In the genomic region with DNA sequence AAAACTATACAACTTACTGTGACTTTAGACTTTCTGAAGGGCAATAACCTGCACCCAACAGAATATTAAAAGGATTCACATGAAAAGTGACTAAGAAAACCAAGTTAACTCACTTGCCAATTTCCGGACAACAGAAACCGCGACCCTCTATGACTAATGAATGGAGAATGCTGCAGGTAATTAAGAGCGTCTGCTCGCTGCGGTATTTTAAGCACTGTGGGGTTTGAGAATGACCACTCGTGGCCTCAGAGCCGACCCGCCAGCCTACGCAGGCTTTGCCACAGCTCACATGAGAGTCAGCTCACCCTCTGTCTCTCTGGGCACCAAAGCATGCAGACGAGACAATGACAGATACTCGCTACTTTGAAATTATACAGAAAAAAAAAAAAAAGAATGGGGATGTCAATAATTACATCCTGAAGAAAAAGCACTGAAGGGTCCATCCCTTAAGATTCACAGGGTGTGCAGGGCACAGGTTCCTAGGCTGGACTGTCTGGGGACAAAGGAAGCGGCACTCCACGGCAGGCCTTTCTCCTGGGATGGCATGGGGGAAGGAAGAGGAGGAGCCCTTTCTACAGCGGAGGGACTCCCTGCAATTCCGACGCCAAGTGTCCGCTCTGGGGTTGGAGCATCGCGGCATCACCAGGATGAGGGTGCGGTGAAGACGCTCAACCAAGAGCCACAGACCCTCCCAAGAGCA, we compare ENCODE assay signal across 8 cellular contexts. TPM values are rescaled to one million over a fixed set of nuclear protein-coding genes. Genes with fewer than 3 reads are reported as not detected.
DNase-seq lines count a peak whose midpoint lies in the region; ATAC-seq and TF ChIP-seq lines count a peak whose summit lies in the region.

No MANE protein-coding gene starts in this region.

- peak overlapping the region in 3 of 4 donors; percentile 7 to 60 (median 7) for H3K27ac ChIP-seq in sigmoid colon

- H3K4me1 ChIP-seq in NT2/D1 (ENCODE audit: insufficient read depth, insufficient read length) = peaks cover 9% of the 10 kb centered on the region
- peaks cover 0 to 28% (median 23%) of the 10 kb centered on the region in 4 donors for H3K4me1 ChIP-seq in sigmoid colon
- peaks cover 33% of the 10 kb centered on the region for H3K4me1 ChIP-seq in mucosa of descending colon (ENCODE audit: low read depth)

- H3K9me3 ChIP-seq in NT2/D1 (ENCODE audit: insufficient read depth, low read length) (no peaks in the 10 kb centered on the region), sigmoid colon (no peaks in the 10 kb centered on the region), mucosa of descending colon (no peaks in the 10 kb centered on the region)

- H3K4me3 ChIP-seq in NT2/D1 (ENCODE audit: insufficient read length, low read depth) (no peak overlapping the region), choroid plexus epithelial cell (ENCODE audit: low read depth, low read length) (no peak overlapping the region), sigmoid colon (no peak overlapping the region), mucosa of descending colon (no peak overlapping the region)

- no peak overlapping the region for H3K9ac ChIP-seq in NT2/D1 (ENCODE audit: insufficient read length, low read depth)

- ATAC-seq in mucosa of descending colon = no peak

- H3K36me3 ChIP-seq in NT2/D1 (ENCODE audit: insufficient read depth, insufficient read length, low read length) = peaks cover 45% of the 10 kb centered on the region
- peaks cover 5 to 39% (median 11%) of the 10 kb centered on the region in 4 donors for H3K36me3 ChIP-seq in sigmoid colon
- H3K36me3 ChIP-seq in mucosa of descending colon (ENCODE audit: low read depth) = peaks cover 4% of the 10 kb centered on the region

- WGBS in sigmoid colon, 2 donors = 60 to 77% methylated on average over 22 of the region's 22 CpGs

- TF ChIP-seq EP300 in sigmoid colon (IDR thresholded peaks at IDR 0.05) = no peak

- H3K27me3 ChIP-seq in NT2/D1 (ENCODE audit: insufficient read depth, insufficient read length) (no peaks in the 10 kb centered on the region), sigmoid colon (no peaks in the 10 kb centered on the region)

- TF ChIP-seq CTCF in choroid plexus epithelial cell (conservative IDR thresholded peaks at IDR 0.05; ENCODE audit: low read depth, low read length) (no peak), sigmoid colon (IDR thresholded peaks at IDR 0.05) (no peak), mucosa of descending colon (IDR thresholded peaks at IDR 0.05) (no peak)

- intact Hi-C loops in sigmoid colon (cut with DNase I) = no loop called here
- intact Hi-C loops in mucosa of descending colon (cut with DNase I, micrococcal nuclease) = no loop called here

- DNase-seq in EH (ENCODE audit: low read depth) = peak; percentile 97
- peak; percentile 35 for DNase-seq in NT2/D1 (ENCODE audit: low read depth, low spot score)
- DNase-seq in choroid plexus epithelial cell (ENCODE audit: low read depth) = peak; percentile 96
- DNase-seq in sigmoid colon = no peak
- DNase-seq in mucosa of descending colon = no peak
- DNase-seq in DMS114 treated with DMSO at 0.1 percent for 48 hours (lab: John Stamatoyannopoulos, UW; ENCODE audit: unreplicated experiment) = no peak
- DNase-seq in NCI-H82 treated with DMSO at 0.1 percent for 48 hours (lab: John Stamatoyannopoulos, UW; ENCODE audit: unreplicated experiment) = no peak
- no peak for DNase-seq in NCI-H2081 treated with DMSO at 0.1 percent for 48 hours (lab: John Stamatoyannopoulos, UW)

- no peak for TF ChIP-seq POLR2A in sigmoid colon (IDR thresholded peaks at IDR 0.05)

RNA-seq across cellular contexts. Expression of gene ZCCHC14, which starts 35.0 kb away (rescaled TPM):
- 10 to 100 TPM; 11.4 to 23.8 (median 15.2) TPM for total RNA-seq in sigmoid colon
- polyA plus RNA-seq in sigmoid colon = 10 to 100 TPM in 1 of 3 donors, 1 to 10 TPM in 2; 6.0 to 11.8 (median 7.2) TPM
- total RNA-seq in mucosa of descending colon = 10 to 100 TPM; 30.3 to 36.4 (median 32.3) TPM

Comparison
In these comparisons a context has a peak if more than half of its experiments do, and no peak if none do; other contexts are left out.
1. DNase-seq: peak in EH (single experiment), NT2/D1 (single experiment) and choroid plexus epithelial cell (single experiment); none in sigmoid colon (single experiment), mucosa of descending colon (0 of 3), DMS114 treated with DMSO at 0.1 percent for 48 hours (single experiment), NCI-H82 treated with DMSO at 0.1 percent for 48 hours (single experiment) and NCI-H2081 treated with DMSO at 0.1 percent for 48 hours (single experiment).